Comparison of ENCODE assay signal across 11 cellular contexts in genomic region chr2:172297531-172297930, GRCh38.
DNase-seq lines count a peak whose midpoint lies in the region; ATAC-seq and TF ChIP-seq lines count a peak whose summit lies in the region.
"Had no signal": no experiment of that assay in that cellular context is flagged by ENCODE, and none has a peak within 500 bp of the region (broad histone marks: within the 10 kb centered on the region; RNA-seq: fewer than 3 reads in every experiment).

No MANE protein-coding gene starts in this region.

- H3K4me3 ChIP-seq in BLaER1 treated with 17β-estradiol and CSF1 and Interleukin-3, amounts not matched to agents 10 nM and 100 nM: no peak overlapping the region
- H3K4me3 ChIP-seq in Loucy (ENCODE audit: low read length, poor library complexity, severe bottlenecking) (no peak overlapping the region), hepatocyte (no peak overlapping the region), OCI-LY7 (ENCODE audit: low read depth, low read length, poor library complexity, severe bottlenecking) (no peak overlapping the region)
- H3K4me3 ChIP-seq: HAP-1 had no signal

- DNase-seq in hepatocyte (ENCODE audit: low spot score) (peak; percentile 25), OCI-LY7 (ENCODE audit: low spot score) (no peak)
- DNase-seq: CD4-positive, CD25-positive, alpha-beta regulatory T cell; DMS53; GF-D8; GOT3 had no signal

- no peak overlapping the region for H3K9ac ChIP-seq in BLaER1 treated with 17β-estradiol and CSF1 and Interleukin-3, amounts not matched to agents 10 nM and 100 nM
- H3K9ac ChIP-seq in Loucy (ENCODE audit: low read depth, low read length, poor library complexity, severe bottlenecking): no peak overlapping the region

- no peaks in the 10 kb centered on the region for H4K20me1 ChIP-seq in BLaER1 treated with 17β-estradiol and CSF1 and Interleukin-3, amounts not matched to agents 10 nM and 100 nM
- H4K20me1 ChIP-seq in Loucy (ENCODE audit: insufficient read depth, low read length, poor library complexity, severe bottlenecking): no peaks in the 10 kb centered on the region
- H4K20me1 ChIP-seq in hepatocyte (ENCODE audit: insufficient read depth, poor library complexity, severe bottlenecking): no peaks in the 10 kb centered on the region
- H4K20me1 ChIP-seq in OCI-LY7 (ENCODE audit: insufficient read depth, low read length): no peaks in the 10 kb centered on the region

- H3F3A ChIP-seq in Loucy (ENCODE audit: low read depth): no peaks in the 10 kb centered on the region

- H3K9me3 ChIP-seq in BLaER1 treated with 17β-estradiol and CSF1 and Interleukin-3, amounts not matched to agents 10 nM and 100 nM (replicated peaks in 1 of 11): peaks cover 0 to 7% (median 0%) of the 10 kb centered on the region in 11 experiments; a peak in 3 of 22 replicates
- H3K9me3 ChIP-seq in Loucy (ENCODE audit: insufficient read depth, low read depth, low read length) (no peaks in the 10 kb centered on the region), hepatocyte (ENCODE audit: low read depth) (no peaks in the 10 kb centered on the region), OCI-LY7 (ENCODE audit: low read length) (no peaks in the 10 kb centered on the region)
- H3K9me3 ChIP-seq: HAP-1 had no signal

- WGBS in hepatocyte (ENCODE audit: low lambda C conversion rate, missing lambda C conversion rate): 38% methylated on average over 3 of the region's 3 CpGs

- H3K36me3 ChIP-seq in BLaER1 treated with 17β-estradiol and CSF1 and Interleukin-3, amounts not matched to agents 10 nM and 100 nM: no peaks in the 10 kb centered on the region
- no peaks in the 10 kb centered on the region for H3K36me3 ChIP-seq in Loucy (ENCODE audit: insufficient read depth, low read length)
- no peaks in the 10 kb centered on the region for H3K36me3 ChIP-seq in hepatocyte (replicated peaks; ENCODE audit: insufficient read depth, low read depth)
- H3K36me3 ChIP-seq in OCI-LY7 (ENCODE audit: insufficient read depth, low read length): no peaks in the 10 kb centered on the region
- H3K36me3 ChIP-seq: HAP-1 had no signal

- H2AFZ ChIP-seq in Loucy (ENCODE audit: low read length) (no peak overlapping the region), hepatocyte (no peak overlapping the region), OCI-LY7 (ENCODE audit: low read length) (no peak overlapping the region)

- H3K4me1 ChIP-seq in BLaER1 treated with 17β-estradiol and CSF1 and Interleukin-3, amounts not matched to agents 10 nM and 100 nM: peaks cover 19 to 27% (median 25%) of the 10 kb centered on the region in 10 experiments
- H3K4me1 ChIP-seq in Loucy (ENCODE audit: insufficient read depth, low read length, poor library complexity, severe bottlenecking) (peaks cover 24% of the 10 kb centered on the region), hepatocyte (ENCODE audit: insufficient read depth) (no peaks in the 10 kb centered on the region), OCI-LY7 (ENCODE audit: insufficient read depth, low read length, poor library complexity, severe bottlenecking) (no peaks in the 10 kb centered on the region)

- H3K27ac ChIP-seq in BLaER1 treated with 17β-estradiol and CSF1 and Interleukin-3, amounts not matched to agents 10 nM and 100 nM: no peak overlapping the region
- H3K27ac ChIP-seq in hepatocyte: no peak overlapping the region
- H3K27ac ChIP-seq in OCI-LY7 (ENCODE audit: low read depth, low read length, poor library complexity, severe bottlenecking): no peak overlapping the region

- peak overlapping the region in 7 of 11 experiments; percentile 16 to 48 (median 23); a peak in 12 of 22 replicates for H3K4me2 ChIP-seq in BLaER1 treated with 17β-estradiol and CSF1 and Interleukin-3, amounts not matched to agents 10 nM and 100 nM
- peak overlapping the region; percentile 30 for H3K4me2 ChIP-seq in Loucy (ENCODE audit: low read depth, low read length, poor library complexity, severe bottlenecking)
- no peak overlapping the region for H3K4me2 ChIP-seq in hepatocyte
- no peak overlapping the region for H3K4me2 ChIP-seq in OCI-LY7 (ENCODE audit: low read length)

- BruUV-seq in OCI-LY7 (replicated peaks; lab: Mats Ljungman, UMichigan): no TSS peak

- no peaks in the 10 kb centered on the region for H3K9me2 ChIP-seq in Loucy (replicated peaks; ENCODE audit: low read depth, low read length)
- H3K9me2 ChIP-seq in hepatocyte (replicated peaks; ENCODE audit: insufficient read depth): no peaks in the 10 kb centered on the region
- no peaks in the 10 kb centered on the region for H3K9me2 ChIP-seq in OCI-LY7 (ENCODE audit: insufficient read depth, low read length)

- CTCF ChIA-PET in OCI-LY7 (lab: Charles Lee; ENCODE audit: unreplicated experiment): no interaction called here

- POLR2A ChIA-PET in OCI-LY7 (lab: Charles Lee): no interaction called here

- H3K27me3 ChIP-seq in BLaER1 treated with 17β-estradiol and CSF1 and Interleukin-3, amounts not matched to agents 10 nM and 100 nM: no peaks in the 10 kb centered on the region
- H3K27me3 ChIP-seq in Loucy (ENCODE audit: insufficient read depth, low read length, poor library complexity, severe bottlenecking): no peaks in the 10 kb centered on the region
- H3K27me3 ChIP-seq in hepatocyte: peaks cover 10% of the 10 kb centered on the region

- no peak for ATAC-seq in HG02798 (IDR thresholded peaks at IDR 0.05; ENCODE audit: poor library complexity, unreplicated experiment)
- ATAC-seq in HG02642 (IDR thresholded peaks at IDR 0.05; ENCODE audit: poor library complexity, unreplicated experiment): no peak

- no peak for TF ChIP-seq CTCF in Loucy (conservative IDR thresholded peaks at IDR 0.05; ENCODE audit: low read length)
- TF ChIP-seq CTCF in hepatocyte (IDR thresholded peaks at IDR 0.05; ENCODE audit: poor library complexity): no peak
- no peak for TF ChIP-seq CTCF in OCI-LY7 (conservative IDR thresholded peaks at IDR 0.05; ENCODE audit: low read length)

- H3K79me2 ChIP-seq in Loucy (ENCODE audit: insufficient read depth, low read length): no peaks in the 10 kb centered on the region
- no peaks in the 10 kb centered on the region for H3K79me2 ChIP-seq in hepatocyte
- no peaks in the 10 kb centered on the region for H3K79me2 ChIP-seq in OCI-LY7 (ENCODE audit: insufficient read depth, low read depth, low read length)

- intact Hi-C loops in OCI-LY7 (cut with micrococcal nuclease; ENCODE audit: unreplicated experiment): no loop called here

Comparison
In these comparisons a context has a peak if more than half of its experiments do, and no peak if none do; other contexts are left out.
1. H3K4me2 ChIP-seq: peak in BLaER1 treated with 17β-estradiol and CSF1 and Interleukin-3, amounts not matched to agents 10 nM and 100 nM (7 of 11) and Loucy (single experiment); none in hepatocyte (single experiment) and OCI-LY7 (single experiment).